Comparison of ENCODE assay signal across 17 cellular contexts in the genomic region with DNA sequence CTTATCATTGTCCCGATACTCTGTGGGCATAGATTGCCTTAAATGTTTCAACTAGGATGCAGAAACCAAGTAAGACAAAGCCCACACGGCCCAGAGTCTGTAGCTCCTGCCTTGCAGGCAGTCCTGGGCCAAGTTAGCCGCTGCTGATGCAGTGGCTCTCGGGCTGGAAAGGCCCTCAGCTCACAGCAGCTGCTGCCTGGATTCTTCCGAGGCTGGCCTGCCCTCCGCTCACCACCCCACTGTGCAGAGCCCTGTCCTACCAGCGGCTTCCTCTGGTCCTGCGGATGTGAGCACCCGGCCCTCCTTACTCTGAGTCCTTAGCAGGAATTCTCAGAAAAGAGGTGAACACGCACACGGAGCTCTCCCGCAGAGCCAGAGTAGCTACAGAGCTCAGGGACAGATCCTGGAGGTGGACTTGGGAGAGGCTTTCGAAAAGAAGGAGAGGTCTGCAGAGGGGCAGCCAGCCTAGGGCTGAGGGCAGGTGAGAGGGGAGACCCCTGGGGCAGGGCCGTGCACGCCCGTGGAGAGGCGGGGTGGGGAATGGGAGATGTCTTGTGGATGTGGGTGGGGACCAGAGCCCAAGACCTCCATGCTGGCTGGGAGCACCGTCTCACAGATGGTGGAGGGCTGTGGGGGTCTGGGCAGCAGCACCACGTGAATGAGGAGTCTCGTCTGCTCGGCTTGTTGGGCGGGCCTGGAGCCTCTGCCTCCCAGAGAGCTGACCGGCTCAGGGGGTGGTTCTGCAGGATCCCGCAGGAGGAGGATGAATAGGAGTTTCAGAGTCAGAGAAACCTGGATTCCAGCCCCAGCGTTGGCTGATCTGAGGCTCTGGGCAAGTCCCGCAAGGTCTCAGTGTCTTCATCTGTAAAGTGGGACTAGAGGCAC.
DNase-seq lines count a peak whose midpoint lies in the region; ATAC-seq and TF ChIP-seq lines count a peak whose summit lies in the region.
"Had no signal": no experiment of that assay in that cellular context is flagged by ENCODE, and none has a peak within 500 bp of the region (broad histone marks: within the 10 kb centered on the region; RNA-seq: fewer than 3 reads in every experiment).

No MANE protein-coding gene starts in this region.

- no peak overlapping the region for H3K27ac ChIP-seq in coronary artery
- H3K27ac ChIP-seq in neural progenitor cell: no peak overlapping the region
- H3K27ac ChIP-seq: esophagus squamous epithelium had no signal

- H3K4me1 Mint-ChIP-seq in natural killer cell (no peaks in the 10 kb centered on the region), neural progenitor cell (peaks cover 52% of the 10 kb centered on the region)
- H3K4me1 Mint-ChIP-seq in natural killer cell treated with Interleukin-12 subunit alpha and Interleukin-12 subunit beta and Interleukin-15 and Interleukin-18, amount 100 ng/mL, for 72 hours (ENCODE audit: low read depth in 2 of 2): peaks cover 0 to 4% of the 10 kb centered on the region in 2 donors
- H3K4me1 Mint-ChIP-seq in activated CD4-positive, alpha-beta T cell treated with anti-CD3 and anti-CD28 coated beads for 36 hours: no peaks in the 10 kb centered on the region

- ATAC-seq in natural killer cell: no peak
- no peak for ATAC-seq in natural killer cell treated with Interleukin-12 subunit alpha and Interleukin-12 subunit beta and Interleukin-15 and Interleukin-18, amount 100 ng/mL, for 72 hours
- no peak for ATAC-seq in activated CD4-positive, alpha-beta T cell treated with anti-CD3 and anti-CD28 coated beads for 36 hours
- ATAC-seq: effector memory CD8-positive, alpha-beta T cell had no signal

- no peaks in the 10 kb centered on the region for H3K27me3 ChIP-seq in neural progenitor cell

- H3K4me3 ChIP-seq in coronary artery (no peak overlapping the region), neural progenitor cell (no peak overlapping the region)
- H3K4me3 ChIP-seq: esophagus squamous epithelium had no signal

- H3K9ac ChIP-seq in neural progenitor cell: no peak overlapping the region

- CTCF ChIA-PET in activated CD4-positive, alpha-beta T cell treated with anti-CD3 and anti-CD28 coated beads for 36 hours (lab: Charles Lee): no interaction called here

- H3F3A ChIP-seq in neural progenitor cell (ENCODE audit: low read depth): peaks cover 11% of the 10 kb centered on the region

- H3K36me3 Mint-ChIP-seq in natural killer cell (no peaks in the 10 kb centered on the region), neural progenitor cell (no peaks in the 10 kb centered on the region)
- no peaks in the 10 kb centered on the region for H3K36me3 Mint-ChIP-seq in natural killer cell treated with Interleukin-12 subunit alpha and Interleukin-12 subunit beta and Interleukin-15 and Interleukin-18, amount 100 ng/mL, for 72 hours
- H3K36me3 Mint-ChIP-seq in activated CD4-positive, alpha-beta T cell treated with anti-CD3 and anti-CD28 coated beads for 36 hours (ENCODE audit: low read depth): no peaks in the 10 kb centered on the region

- DNase-seq in natural killer cell (peak; percentile 10), coronary artery (ENCODE audit: low spot score) (peak; percentile 60), neural progenitor cell (ENCODE audit: low spot score) (no peak), medulla oblongata (ENCODE audit: extremely low spot score) (no peak), NCI-H1092 (lab: John Stamatoyannopoulos, UW) (no peak)
- no peak for DNase-seq in natural killer cell treated with Interleukin-12 subunit alpha and Interleukin-12 subunit beta and Interleukin-15 and Interleukin-18, amount 100 ng/mL, for 72 hours (ENCODE audit: low spot score)
- no peak for DNase-seq in activated CD4-positive, alpha-beta T cell treated with anti-CD3 and anti-CD28 coated beads for 36 hours
- no peak for DNase-seq in activated CD4-positive, CD25-positive, alpha-beta regulatory T cell (lab: John Stamatoyannopoulos, UW)
- DNase-seq: activated CD4-positive, CD25-positive, alpha-beta regulatory T cell treated with anti-CD3 and anti-CD28 coated beads, Interleukin-2, amount 50 U/mL, for 72 hours; activated naive CD4-positive, alpha-beta T cell treated with anti-CD3 and anti-CD28 coated beads for 36 hours; cerebellar nuclear complex; effector memory CD8-positive, alpha-beta T cell; esophagus squamous epithelium; IMR-90; NCI-H1694 treated with DMSO at 0.1 percent for 48 hours; NCI-H69; T1000 had no signal

- H3K4me3 Mint-ChIP-seq in natural killer cell (no peak overlapping the region), neural progenitor cell (peak overlapping the region; percentile 63)
- no peak overlapping the region for H3K4me3 Mint-ChIP-seq in natural killer cell treated with Interleukin-12 subunit alpha and Interleukin-12 subunit beta and Interleukin-15 and Interleukin-18, amount 100 ng/mL, for 72 hours
- no peak overlapping the region for H3K4me3 Mint-ChIP-seq in activated CD4-positive, alpha-beta T cell treated with anti-CD3 and anti-CD28 coated beads for 36 hours
- H3K4me3 Mint-ChIP-seq: activated naive CD4-positive, alpha-beta T cell treated with anti-CD3 and anti-CD28 coated beads for 36 hours; effector memory CD8-positive, alpha-beta T cell had no signal

- H3K36me3 ChIP-seq in neural progenitor cell: no peaks in the 10 kb centered on the region
- H3K36me3 ChIP-seq: esophagus squamous epithelium had no signal

- no peaks in the 10 kb centered on the region for H3K9me3 ChIP-seq in neural progenitor cell (ENCODE audit: low read depth)
- H3K9me3 ChIP-seq: esophagus squamous epithelium had no signal

- peak overlapping the region; percentile 42 for H2AFZ ChIP-seq in neural progenitor cell (replicated peaks)

- H3K4me2 ChIP-seq in neural progenitor cell: no peak overlapping the region

- H3K27me3 Mint-ChIP-seq in natural killer cell (ENCODE audit: low read depth in 2 of 2): peaks cover 11 to 15% of the 10 kb centered on the region in 2 donors
- peaks cover 8 to 10% of the 10 kb centered on the region in 2 donors for H3K27me3 Mint-ChIP-seq in natural killer cell treated with Interleukin-12 subunit alpha and Interleukin-12 subunit beta and Interleukin-15 and Interleukin-18, amount 100 ng/mL, for 72 hours
- H3K27me3 Mint-ChIP-seq in neural progenitor cell (ENCODE audit: insufficient read depth, low read depth): peaks cover 18% of the 10 kb centered on the region
- peaks cover 2% of the 10 kb centered on the region for H3K27me3 Mint-ChIP-seq in activated CD4-positive, alpha-beta T cell treated with anti-CD3 and anti-CD28 coated beads for 36 hours

- H3K9me3 Mint-ChIP-seq in natural killer cell: no peaks in the 10 kb centered on the region
- H3K9me3 Mint-ChIP-seq in natural killer cell treated with Interleukin-12 subunit alpha and Interleukin-12 subunit beta and Interleukin-15 and Interleukin-18, amount 100 ng/mL, for 72 hours: no peaks in the 10 kb centered on the region
- no peaks in the 10 kb centered on the region for H3K9me3 Mint-ChIP-seq in neural progenitor cell
- H3K9me3 Mint-ChIP-seq in activated CD4-positive, alpha-beta T cell treated with anti-CD3 and anti-CD28 coated beads for 36 hours (ENCODE audit: low read depth): no peaks in the 10 kb centered on the region
- H3K9me3 Mint-ChIP-seq: effector memory CD8-positive, alpha-beta T cell had no signal

- no peak overlapping the region for H3K27ac Mint-ChIP-seq in natural killer cell
- no peak overlapping the region for H3K27ac Mint-ChIP-seq in natural killer cell treated with Interleukin-12 subunit alpha and Interleukin-12 subunit beta and Interleukin-15 and Interleukin-18, amount 100 ng/mL, for 72 hours
- H3K27ac Mint-ChIP-seq in neural progenitor cell: peak overlapping the region; percentile 93
- no peak overlapping the region for H3K27ac Mint-ChIP-seq in activated CD4-positive, alpha-beta T cell treated with anti-CD3 and anti-CD28 coated beads for 36 hours
- H3K27ac Mint-ChIP-seq: activated naive CD4-positive, alpha-beta T cell treated with anti-CD3 and anti-CD28 coated beads for 36 hours; effector memory CD8-positive, alpha-beta T cell had no signal

- no peaks in the 10 kb centered on the region for H3K79me2 ChIP-seq in neural progenitor cell (ENCODE audit: low read depth)

- intact Hi-C loops in natural killer cell (cut with micrococcal nuclease): no loop called here
- intact Hi-C loops in activated CD4-positive, alpha-beta T cell treated with anti-CD3 and anti-CD28 coated beads for 36 hours (cut with DNase I, micrococcal nuclease): no loop called here

- TF ChIP-seq CTCF in natural killer cell (IDR thresholded peaks at IDR 0.05) (no peak), coronary artery (IDR thresholded peaks at IDR 0.05) (no peak), neural progenitor cell (IDR thresholded peaks at IDR 0.05) (no peak)

- POLR2A ChIA-PET in activated CD4-positive, alpha-beta T cell treated with anti-CD3 and anti-CD28 coated beads for 36 hours (lab: Charles Lee): no interaction called here

- peaks cover 4% of the 10 kb centered on the region for H4K20me1 ChIP-seq in neural progenitor cell (ENCODE audit: low read depth)

- peaks cover 29% of the 10 kb centered on the region for H3K4me1 ChIP-seq in neural progenitor cell
- H3K4me1 ChIP-seq: esophagus squamous epithelium had no signal

Comparison
In these comparisons a context has a peak if more than half of its experiments do, and no peak if none do; other contexts are left out.
1. DNase-seq: peak in natural killer cell (single experiment) and coronary artery (single experiment); none in natural killer cell treated with Interleukin-12 subunit alpha and Interleukin-12 subunit beta and Interleukin-15 and Interleukin-18, amount 100 ng/mL, for 72 hours (single experiment), neural progenitor cell (single experiment), activated CD4-positive, alpha-beta T cell treated with anti-CD3 and anti-CD28 coated beads for 36 hours (single experiment), medulla oblongata (single experiment), NCI-H1092 (single experiment) and activated CD4-positive, CD25-positive, alpha-beta regulatory T cell (0 of 4).